1 cellular context compared by ENCODE assay signal in the genomic region with DNA sequence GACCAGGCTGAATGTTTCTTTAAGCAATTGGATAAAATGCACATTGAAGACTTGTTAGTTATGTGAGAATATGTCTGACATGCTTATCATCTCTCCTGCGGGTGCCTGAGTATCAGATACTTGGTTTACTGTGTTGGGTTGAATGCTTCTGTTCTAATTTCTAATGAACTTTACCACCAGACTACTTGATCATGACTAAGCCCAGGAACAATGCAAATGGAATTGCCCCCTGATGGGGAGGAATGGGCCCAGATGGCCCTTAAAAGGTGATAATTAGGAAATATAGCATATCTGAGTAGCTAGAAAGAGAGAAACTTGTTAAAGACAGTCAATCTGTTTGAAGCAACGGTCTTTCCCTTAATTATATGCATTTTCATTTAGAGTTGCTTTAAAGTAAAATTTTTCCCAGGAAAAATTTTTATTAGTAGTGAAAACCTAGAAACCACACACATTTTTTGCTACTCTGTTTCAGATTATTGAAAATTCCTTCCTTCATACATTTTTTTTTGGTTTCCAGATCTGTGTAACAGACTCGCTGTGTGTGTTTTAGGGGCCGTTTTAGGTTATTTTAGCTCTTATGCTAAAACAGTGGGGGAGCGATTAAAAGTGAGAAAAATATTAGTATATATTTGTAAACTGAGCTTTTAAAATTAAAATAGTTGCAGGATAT.
A peak's percentile ranks its signal among the peaks of the same experiment; 100 is the strongest.
TF ChIP-seq lines count a peak whose summit lies in the region.

No MANE protein-coding gene starts in this region.

TF ChIP-seq in WTC11, 78 proteins besides CTCF, POLR2A, EP300 and RAD21 (continued from another document):
- TF ChIP-seq, protein P1, sequence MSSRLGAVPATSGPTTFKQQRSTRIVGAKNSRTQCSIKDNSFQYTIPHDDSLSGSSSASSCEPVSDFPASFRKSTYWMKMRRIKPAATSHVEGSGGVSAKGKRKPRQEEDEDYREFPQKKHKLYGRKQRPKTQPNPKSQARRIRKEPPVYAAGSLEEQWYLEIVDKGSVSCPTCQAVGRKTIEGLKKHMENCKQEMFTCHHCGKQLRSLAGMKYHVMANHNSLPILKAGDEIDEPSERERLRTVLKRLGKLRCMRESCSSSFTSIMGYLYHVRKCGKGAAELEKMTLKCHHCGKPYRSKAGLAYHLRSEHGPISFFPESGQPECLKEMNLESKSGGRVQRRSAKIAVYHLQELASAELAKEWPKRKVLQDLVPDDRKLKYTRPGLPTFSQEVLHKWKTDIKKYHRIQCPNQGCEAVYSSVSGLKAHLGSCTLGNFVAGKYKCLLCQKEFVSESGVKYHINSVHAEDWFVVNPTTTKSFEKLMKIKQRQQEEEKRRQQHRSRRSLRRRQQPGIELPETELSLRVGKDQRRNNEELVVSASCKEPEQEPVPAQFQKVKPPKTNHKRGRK (CRISPR knock-in tag; IDR thresholded peaks at IDR 0.05; ENCODE audit: borderline replicate concordance) = no peak
- peak; percentile 40; the same call in 1 of the 2 replicates for TF ChIP-seq TEAD4 (CRISPR knock-in tag; IDR thresholded peaks at IDR 0.05)
